ENCODE assay signal across 20 cellular contexts in the genomic region with DNA sequence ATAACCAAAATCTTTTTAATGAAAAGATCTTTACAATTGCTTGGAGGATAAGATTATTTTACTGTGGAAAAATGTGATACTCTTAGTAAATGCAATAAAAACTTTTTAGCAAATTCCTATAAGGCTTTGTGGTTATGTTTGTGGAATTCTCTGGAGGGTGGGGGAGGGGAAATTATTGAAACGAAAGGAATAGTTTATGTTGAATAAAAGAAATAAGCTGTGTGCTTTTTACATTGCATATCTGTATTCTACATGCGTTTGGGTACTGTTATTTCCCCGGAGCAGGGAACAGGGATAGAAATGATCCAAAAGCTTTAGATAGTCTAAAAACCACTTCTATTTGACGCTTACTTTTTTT.
"Had no signal": no experiment of that assay in that cellular context is flagged by ENCODE, and none has a peak within 500 bp of the region (broad histone marks: within the 10 kb centered on the region; RNA-seq: fewer than 3 reads in every experiment).

No MANE protein-coding gene starts in this region.

- H3K36me3 ChIP-seq: breast epithelium, left lung, neutrophil, right lobe of liver, stomach had no signal

- H3K27me3 Mint-ChIP-seq: dendritic cell treated with granulocyte-macrophage colony-stimulating factor and Interleukin-4, amounts not matched to agents 40 ng/mL and 50 ng/mL, for 4 days; progenitor cell of endocrine pancreas had no signal

- H3K4me1 ChIP-seq: breast epithelium had no signal

- H3K9me3 Mint-ChIP-seq: activated T-helper 17 cell treated with anti-CD3 and anti-CD28 coated beads, Interleukin-2, amount 50 U/mL, for 72 hours; dendritic cell treated with granulocyte-macrophage colony-stimulating factor and Interleukin-4, amounts not matched to agents 40 ng/mL and 50 ng/mL, for 4 days; natural killer cell had no signal

- DNase-seq: activated CD4-positive, alpha-beta T cell treated with anti-CD3 and anti-CD28 coated beads for 1 hour; activated CD4-positive, alpha-beta T cell treated with anti-CD3 and anti-CD28 coated beads, Interleukin-2, amount 50 U/mL, for 4 hours; activated naive CD4-positive, alpha-beta T cell treated with Interleukin-2 at 50 U/mL for 16 hours; anterior cingulate cortex; cerebellar nuclear complex; endodermal cell; hippocampal formation; left lung; natural killer cell; right lobe of liver; stimulated activated CD4-positive, alpha-beta T cell treated with anti-CD3 and anti-CD28 coated beads, Interleukin-1b, Interleukin-23, amount 100 ng/mL, for 48 hours; stomach; T-helper 1 cell had no signal

- H3K4me1 Mint-ChIP-seq: activated T-helper 17 cell treated with anti-CD3 and anti-CD28 coated beads, Interleukin-2, amount 50 U/mL, for 72 hours; memory B cell; natural killer cell had no signal

- ATAC-seq: activated T-helper 17 cell treated with anti-CD3 and anti-CD28 coated beads, Interleukin-2, amount 50 U/mL, for 72 hours; natural killer cell had no signal

- H3K4me3 Mint-ChIP-seq: activated T-helper 17 cell treated with anti-CD3 and anti-CD28 coated beads, Interleukin-2, amount 50 U/mL, for 72 hours; dendritic cell treated with granulocyte-macrophage colony-stimulating factor and Interleukin-4, amounts not matched to agents 40 ng/mL and 50 ng/mL, for 4 days; endodermal cell; memory B cell; natural killer cell had no signal

- H3K36me3 Mint-ChIP-seq: memory B cell, natural killer cell had no signal

- H3K9me3 ChIP-seq: breast epithelium, left lung, neutrophil, right lobe of liver, stomach had no signal

- H3K27me3 ChIP-seq: breast epithelium, left lung, neutrophil, right lobe of liver, stomach had no signal

- H3K4me3 ChIP-seq: breast epithelium, left lung, right lobe of liver, stomach had no signal

- H3K27ac Mint-ChIP-seq: activated T-helper 17 cell treated with anti-CD3 and anti-CD28 coated beads, Interleukin-2, amount 50 U/mL, for 72 hours; dendritic cell treated with granulocyte-macrophage colony-stimulating factor and Interleukin-4, amounts not matched to agents 40 ng/mL and 50 ng/mL, for 4 days; endodermal cell; memory B cell; natural killer cell; progenitor cell of endocrine pancreas had no signal

- H3K27ac ChIP-seq: breast epithelium, left lung, neutrophil, right lobe of liver, stomach, VCaP had no signal
